ENCODE assay signal across 3 cellular contexts in the genomic region with DNA sequence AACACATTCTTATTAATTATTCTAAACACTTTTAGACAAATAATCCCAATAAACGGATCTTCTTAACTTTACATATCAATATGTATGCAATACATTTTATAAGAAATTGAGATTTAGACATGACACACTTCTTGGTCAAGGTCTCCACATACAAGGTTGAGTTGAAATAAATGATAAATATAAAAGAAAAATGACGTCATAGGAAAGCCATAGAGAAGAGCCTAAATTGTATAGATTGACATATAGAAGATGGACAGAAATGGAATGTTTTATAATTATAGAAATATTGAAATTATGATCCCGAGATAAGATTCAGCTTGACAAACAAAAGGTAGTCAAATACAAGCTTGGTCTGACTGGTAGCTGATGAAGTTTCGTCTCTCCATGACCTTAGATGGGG.
TF ChIP-seq lines count a peak whose summit lies in the region.

No MANE protein-coding gene starts in this region.

TF ChIP-seq in SK-N-SH, 30 proteins besides CTCF, POLR2A, EP300 and RAD21 (continued from another document):
- TF ChIP-seq, protein P1, sequence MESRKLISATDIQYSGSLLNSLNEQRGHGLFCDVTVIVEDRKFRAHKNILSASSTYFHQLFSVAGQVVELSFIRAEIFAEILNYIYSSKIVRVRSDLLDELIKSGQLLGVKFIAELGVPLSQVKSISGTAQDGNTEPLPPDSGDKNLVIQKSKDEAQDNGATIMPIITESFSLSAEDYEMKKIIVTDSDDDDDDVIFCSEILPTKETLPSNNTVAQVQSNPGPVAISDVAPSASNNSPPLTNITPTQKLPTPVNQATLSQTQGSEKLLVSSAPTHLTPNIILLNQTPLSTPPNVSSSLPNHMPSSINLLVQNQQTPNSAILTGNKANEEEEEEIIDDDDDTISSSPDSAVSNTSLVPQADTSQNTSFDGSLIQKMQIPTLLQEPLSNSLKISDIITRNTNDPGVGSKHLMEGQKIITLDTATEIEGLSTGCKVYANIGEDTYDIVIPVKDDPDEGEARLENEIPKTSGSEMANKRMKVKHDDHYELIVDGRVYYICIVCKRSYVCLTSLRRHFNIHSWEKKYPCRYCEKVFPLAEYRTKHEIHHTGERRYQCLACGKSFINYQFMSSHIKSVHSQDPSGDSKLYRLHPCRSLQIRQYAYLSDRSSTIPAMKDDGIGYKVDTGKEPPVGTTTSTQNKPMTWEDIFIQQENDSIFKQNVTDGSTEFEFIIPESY (IDR thresholded peaks at IDR 0.05; ENCODE audit: borderline replicate concordance, low read depth) = no peak

TF ChIP-seq in SK-N-SH treated with all-trans-retinoic acid at 6 μM for 48 hours, 23 proteins besides CTCF, POLR2A, EP300 and RAD21 (continued from another document):
- TF ChIP-seq, protein P2, sequence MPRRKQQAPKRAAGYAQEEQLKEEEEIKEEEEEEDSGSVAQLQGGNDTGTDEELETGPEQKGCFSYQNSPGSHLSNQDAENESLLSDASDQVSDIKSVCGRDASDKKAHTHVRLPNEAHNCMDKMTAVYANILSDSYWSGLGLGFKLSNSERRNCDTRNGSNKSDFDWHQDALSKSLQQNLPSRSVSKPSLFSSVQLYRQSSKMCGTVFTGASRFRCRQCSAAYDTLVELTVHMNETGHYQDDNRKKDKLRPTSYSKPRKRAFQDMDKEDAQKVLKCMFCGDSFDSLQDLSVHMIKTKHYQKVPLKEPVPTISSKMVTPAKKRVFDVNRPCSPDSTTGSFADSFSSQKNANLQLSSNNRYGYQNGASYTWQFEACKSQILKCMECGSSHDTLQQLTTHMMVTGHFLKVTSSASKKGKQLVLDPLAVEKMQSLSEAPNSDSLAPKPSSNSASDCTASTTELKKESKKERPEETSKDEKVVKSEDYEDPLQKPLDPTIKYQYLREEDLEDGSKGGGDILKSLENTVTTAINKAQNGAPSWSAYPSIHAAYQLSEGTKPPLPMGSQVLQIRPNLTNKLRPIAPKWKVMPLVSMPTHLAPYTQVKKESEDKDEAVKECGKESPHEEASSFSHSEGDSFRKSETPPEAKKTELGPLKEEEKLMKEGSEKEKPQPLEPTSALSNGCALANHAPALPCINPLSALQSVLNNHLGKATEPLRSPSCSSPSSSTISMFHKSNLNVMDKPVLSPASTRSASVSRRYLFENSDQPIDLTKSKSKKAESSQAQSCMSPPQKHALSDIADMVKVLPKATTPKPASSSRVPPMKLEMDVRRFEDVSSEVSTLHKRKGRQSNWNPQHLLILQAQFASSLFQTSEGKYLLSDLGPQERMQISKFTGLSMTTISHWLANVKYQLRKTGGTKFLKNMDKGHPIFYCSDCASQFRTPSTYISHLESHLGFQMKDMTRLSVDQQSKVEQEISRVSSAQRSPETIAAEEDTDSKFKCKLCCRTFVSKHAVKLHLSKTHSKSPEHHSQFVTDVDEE (CRISPR knock-in tag; IDR thresholded peaks at IDR 0.05) = no peak
- no peak for TF ChIP-seq ZFP3 (CRISPR knock-in tag; IDR thresholded peaks at IDR 0.05)
- TF ChIP-seq ZNF565 (CRISPR knock-in tag; conservative IDR thresholded peaks at IDR 0.05; ENCODE audit: low read depth) = no peak

TF ChIP-seq in IMR-90, 13 proteins besides CTCF, POLR2A, EP300 and RAD21:
- TF ChIP-seq NFE2L2 (IDR thresholded peaks at IDR 0.05; ENCODE audit: low read depth, low read length) = no peak
- TF ChIP-seq RCOR1 (IDR thresholded peaks at IDR 0.05; ENCODE audit: insufficient replicate concordance, low read length) = no peak
